Comparison of ENCODE assay signal across 8 cellular contexts in the genomic region with DNA sequence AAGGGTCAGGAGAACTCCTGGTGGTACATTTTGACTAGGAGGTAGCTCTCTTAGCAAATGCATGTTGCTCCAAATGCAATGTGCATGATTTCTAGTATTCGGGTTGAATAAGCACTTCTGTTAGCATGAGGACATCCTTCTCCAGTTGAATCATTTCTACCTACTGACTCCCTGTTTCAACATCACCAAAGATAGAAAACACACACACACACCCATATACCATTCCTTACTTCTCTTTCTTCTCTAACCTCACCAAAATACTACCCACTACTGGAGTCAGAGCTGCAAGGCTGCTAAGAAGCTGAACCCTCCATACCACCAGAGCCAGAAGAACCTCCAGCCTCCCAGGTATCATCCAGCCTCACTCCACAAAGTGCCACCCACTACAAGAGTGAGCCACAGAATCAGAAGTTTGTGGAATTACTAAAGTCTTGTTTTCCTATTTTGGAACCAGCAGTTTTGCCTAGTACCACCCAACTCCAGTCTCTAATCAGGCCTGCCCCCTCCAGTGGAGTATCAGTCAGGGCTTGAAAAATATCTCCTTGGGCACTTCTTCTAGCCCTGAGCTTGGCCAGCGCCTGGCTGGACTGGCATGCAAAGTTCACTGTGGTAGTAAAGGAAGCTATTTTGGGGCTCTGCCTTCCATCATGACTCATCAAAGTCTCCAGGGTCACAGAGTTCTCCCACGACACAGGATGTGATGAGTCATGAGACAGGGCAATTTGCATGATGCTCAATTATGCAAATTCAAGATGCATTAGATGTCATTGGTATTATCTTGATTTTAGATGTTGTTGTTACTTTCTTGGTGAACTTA.
DNase-seq lines count a peak whose midpoint lies in the region; ATAC-seq lines count a peak whose summit lies in the region.

No MANE protein-coding gene starts in this region.

- H3K36me3 ChIP-seq in SJSA1, result no peaks in the 10 kb centered on the region

- no peaks in the 10 kb centered on the region for H3K9me3 ChIP-seq in SJSA1 (replicated peaks)

- DNase-seq in ELR (ENCODE audit: low read depth), result peak; percentile 90
- peak; percentile 56 to 66 for DNase-seq in SJSA1 (ENCODE audit: low read depth in 1 of 2, low spot score in 2 of 2)
- DNase-seq in fibroblast of the conjunctiva (ENCODE audit: low read depth), result peak; percentile 71
- peak; percentile 30 for DNase-seq in stimulated activated CD8-positive, alpha-beta memory T cell treated with anti-CD3 and anti-CD28 coated beads, Interleukin-4, amount 100 ng/mL, for 48 hours
- DNase-seq in NCI-H2029 (lab: John Stamatoyannopoulos, UW), result no peak
- no peak for DNase-seq in 8988T

- no peak overlapping the region for H3K4me3 ChIP-seq in SJSA1

- no peak overlapping the region for H3K27ac ChIP-seq in SJSA1

- peak; percentile 87 for ATAC-seq in GM19395 (IDR thresholded peaks at IDR 0.05; ENCODE audit: unreplicated experiment)
- peak; percentile 94 for ATAC-seq in HG03342 (IDR thresholded peaks at IDR 0.05; ENCODE audit: unreplicated experiment)

- H3K4me1 ChIP-seq in SJSA1 (replicated peaks), result peaks cover 25% of the 10 kb centered on the region

- no peaks in the 10 kb centered on the region for H3K27me3 ChIP-seq in SJSA1 (replicated peaks)

Comparison
In these comparisons a context has a peak if more than half of its experiments do, and no peak if none do; other contexts are left out.
1. DNase-seq: peak in ELR (single experiment), SJSA1 (2 of 2), fibroblast of the conjunctiva (single experiment) and stimulated activated CD8-positive, alpha-beta memory T cell treated with anti-CD3 and anti-CD28 coated beads, Interleukin-4, amount 100 ng/mL, for 48 hours (single experiment); none in NCI-H2029 (single experiment) and 8988T (single experiment).